12 cellular contexts compared by ENCODE assay signal in genomic region chr5:133926960-133927615, GRCh38. TPM values are rescaled to one million over a fixed set of nuclear protein-coding genes. Genes with fewer than 3 reads are reported as not detected.
A peak's percentile ranks its signal among the peaks of the same experiment; 100 is the strongest.
DNase-seq lines count a peak whose midpoint lies in the region; ATAC-seq and TF ChIP-seq lines count a peak whose summit lies in the region.
"Had no signal": no experiment of that assay in that cellular context is flagged by ENCODE, and none has a peak within 500 bp of the region (broad histone marks: within the 10 kb centered on the region; RNA-seq: fewer than 3 reads in every experiment).

No MANE protein-coding gene starts in this region.

- H3K27me3 ChIP-seq in BLaER1 (no peaks in the 10 kb centered on the region), GM23338 (ENCODE audit: insufficient read depth) (no peaks in the 10 kb centered on the region)
- H3K27me3 ChIP-seq: dorsolateral prefrontal cortex had no signal

- peaks cover 10% of the 10 kb centered on the region for H3K27me3 Mint-ChIP-seq in GM23338 (ENCODE audit: insufficient read depth, low read depth, poor library complexity)
- peaks cover 10% of the 10 kb centered on the region for H3K27me3 Mint-ChIP-seq in activated T-helper 1 cell treated with anti-CD3 and anti-CD28 coated beads, Interleukin-12 subunit alpha, Interleukin-12 subunit beta, Interleukin-2, Interleukin-4 antibody, amounts not matched to agents 30 ng/mL and 10 ng/mL and 1 ng/mL, durations not matched to agents 14 hours and 24 hours and 36 hours (ENCODE audit: insufficient read depth)

- TF ChIP-seq CTCF in GM23338 (conservative IDR thresholded peaks at IDR 0.05; ENCODE audit: low read depth in 2 of 2) (no peak), mucosa of descending colon (IDR thresholded peaks at IDR 0.05) (no peak)

- H4K20me1 ChIP-seq in BLaER1 (no peaks in the 10 kb centered on the region), GM23338 (replicated peaks; ENCODE audit: insufficient read depth) (no peaks in the 10 kb centered on the region)

- peak overlapping the region; percentile 53 for H3K4me2 ChIP-seq in BLaER1
- H3K4me2 ChIP-seq in GM23338: no peak overlapping the region
- H3K4me2 ChIP-seq: KMS-11 had no signal

- H3K27ac ChIP-seq in BLaER1 (peak overlapping the region; percentile 32; the same call in 1 of the 2 replicates), GM23338 (ENCODE audit: low read depth) (no peak overlapping the region)
- H3K27ac ChIP-seq: KMS-11 had no signal

- peaks cover 10% of the 10 kb centered on the region for H3K4me1 Mint-ChIP-seq in GM23338
- H3K4me1 Mint-ChIP-seq in activated T-helper 1 cell treated with anti-CD3 and anti-CD28 coated beads, Interleukin-12 subunit alpha, Interleukin-12 subunit beta, Interleukin-2, Interleukin-4 antibody, amounts not matched to agents 30 ng/mL and 10 ng/mL and 1 ng/mL, durations not matched to agents 14 hours and 24 hours and 36 hours (ENCODE audit: low read depth): peaks cover 37% of the 10 kb centered on the region

- DNase-seq in GM23338 (ENCODE audit: low spot score) (no peak), mucosa of descending colon (no peak), HPDE6-E6E7 (ENCODE audit: extremely low spot score) (no peak), NOMO-1 (lab: John Stamatoyannopoulos, UW; ENCODE audit: unreplicated experiment in 2 of 2) (no peak), cardiac septum (ENCODE audit: low spot score) (no peak)
- DNase-seq in activated T-helper 1 cell treated with anti-CD3 and anti-CD28 coated beads, Interleukin-12 subunit alpha, Interleukin-12 subunit beta, Interleukin-2, Interleukin-4 antibody, amounts not matched to agents 30 ng/mL and 10 ng/mL and 1 ng/mL, durations not matched to agents 14 hours and 24 hours and 36 hours (ENCODE audit: low spot score): no peak
- DNase-seq: CD8-positive, alpha-beta memory T cell; dorsolateral prefrontal cortex; RPMI8226; stimulated activated CD4-positive, alpha-beta T cell treated with anti-CD3 and anti-CD28 coated beads, Interleukin-4, amount 100 ng/mL, for 4 hours had no signal

- no peak overlapping the region for H3K4me3 ChIP-seq in BLaER1
- H3K4me3 ChIP-seq in GM23338: no peak overlapping the region
- H3K4me3 ChIP-seq in mucosa of descending colon: no peak overlapping the region
- H3K4me3 ChIP-seq: dorsolateral prefrontal cortex had no signal

- H3K9me2 ChIP-seq in GM23338 (ENCODE audit: insufficient read depth): no peaks in the 10 kb centered on the region

- H3K36me3 Mint-ChIP-seq in GM23338 (ENCODE audit: low read depth): no peaks in the 10 kb centered on the region
- H3K36me3 Mint-ChIP-seq in activated T-helper 1 cell treated with anti-CD3 and anti-CD28 coated beads, Interleukin-12 subunit alpha, Interleukin-12 subunit beta, Interleukin-2, Interleukin-4 antibody, amounts not matched to agents 30 ng/mL and 10 ng/mL and 1 ng/mL, durations not matched to agents 14 hours and 24 hours and 36 hours (ENCODE audit: low read depth): no peaks in the 10 kb centered on the region
- H3K36me3 Mint-ChIP-seq: CD8-positive, alpha-beta memory T cell had no signal

- ATAC-seq in GM23338 (no peak), mucosa of descending colon (peak; percentile 28)

- H3K9me3 ChIP-seq in BLaER1 (no peaks in the 10 kb centered on the region), mucosa of descending colon (no peaks in the 10 kb centered on the region)

- no peaks in the 10 kb centered on the region for H3K36me3 ChIP-seq in BLaER1
- H3K36me3 ChIP-seq in GM23338 (ENCODE audit: insufficient read depth): no peaks in the 10 kb centered on the region
- H3K36me3 ChIP-seq in mucosa of descending colon (ENCODE audit: low read depth): no peaks in the 10 kb centered on the region

- intact Hi-C loops in activated T-helper 1 cell treated with anti-CD3 and anti-CD28 coated beads, Interleukin-12 subunit alpha, Interleukin-12 subunit beta, Interleukin-2, Interleukin-4 antibody, amounts not matched to agents 30 ng/mL and 10 ng/mL and 1 ng/mL, durations not matched to agents 14 hours and 24 hours and 36 hours (cut with micrococcal nuclease): no loop called here
- intact Hi-C loops in mucosa of descending colon (cut with DNase I, micrococcal nuclease): no loop called here
- intact Hi-C loops in cardiac septum (cut with DNase I): no loop called here

- H3K79me2 ChIP-seq in GM23338 (replicated peaks; ENCODE audit: insufficient read depth): no peaks in the 10 kb centered on the region

- H3K4me1 ChIP-seq in BLaER1 (peaks cover 83% of the 10 kb centered on the region), GM23338 (ENCODE audit: insufficient read depth) (no peaks in the 10 kb centered on the region), mucosa of descending colon (ENCODE audit: low read depth) (no peaks in the 10 kb centered on the region)

- no peak overlapping the region; the same call in 1 of the 2 replicates for H3K27ac Mint-ChIP-seq in GM23338
- H3K27ac Mint-ChIP-seq in activated T-helper 1 cell treated with anti-CD3 and anti-CD28 coated beads, Interleukin-12 subunit alpha, Interleukin-12 subunit beta, Interleukin-2, Interleukin-4 antibody, amounts not matched to agents 30 ng/mL and 10 ng/mL and 1 ng/mL, durations not matched to agents 14 hours and 24 hours and 36 hours: peak overlapping the region; percentile 26

- H3K4me3 Mint-ChIP-seq in GM23338: no peak overlapping the region
- no peak overlapping the region for H3K4me3 Mint-ChIP-seq in activated T-helper 1 cell treated with anti-CD3 and anti-CD28 coated beads, Interleukin-12 subunit alpha, Interleukin-12 subunit beta, Interleukin-2, Interleukin-4 antibody, amounts not matched to agents 30 ng/mL and 10 ng/mL and 1 ng/mL, durations not matched to agents 14 hours and 24 hours and 36 hours
- H3K4me3 Mint-ChIP-seq: CD8-positive, alpha-beta memory T cell had no signal

- H2AFZ ChIP-seq in GM23338: peak overlapping the region; percentile 59; the same call in 1 of the 2 replicates

- no peaks in the 10 kb centered on the region for H3F3A ChIP-seq in GM23338 (replicated peaks; ENCODE audit: low read depth)

- H3K9ac ChIP-seq in BLaER1: no peak overlapping the region
- H3K9ac ChIP-seq: KMS-11 had no signal

- H3K9me3 Mint-ChIP-seq in GM23338: no peaks in the 10 kb centered on the region
- no peaks in the 10 kb centered on the region for H3K9me3 Mint-ChIP-seq in activated T-helper 1 cell treated with anti-CD3 and anti-CD28 coated beads, Interleukin-12 subunit alpha, Interleukin-12 subunit beta, Interleukin-2, Interleukin-4 antibody, amounts not matched to agents 30 ng/mL and 10 ng/mL and 1 ng/mL, durations not matched to agents 14 hours and 24 hours and 36 hours
- H3K9me3 Mint-ChIP-seq: CD8-positive, alpha-beta memory T cell had no signal

TF ChIP-seq in GM23338, 12 proteins besides CTCF, POLR2A, EP300 and RAD21 (continues in another document):
- TF ChIP-seq, protein P1, sequence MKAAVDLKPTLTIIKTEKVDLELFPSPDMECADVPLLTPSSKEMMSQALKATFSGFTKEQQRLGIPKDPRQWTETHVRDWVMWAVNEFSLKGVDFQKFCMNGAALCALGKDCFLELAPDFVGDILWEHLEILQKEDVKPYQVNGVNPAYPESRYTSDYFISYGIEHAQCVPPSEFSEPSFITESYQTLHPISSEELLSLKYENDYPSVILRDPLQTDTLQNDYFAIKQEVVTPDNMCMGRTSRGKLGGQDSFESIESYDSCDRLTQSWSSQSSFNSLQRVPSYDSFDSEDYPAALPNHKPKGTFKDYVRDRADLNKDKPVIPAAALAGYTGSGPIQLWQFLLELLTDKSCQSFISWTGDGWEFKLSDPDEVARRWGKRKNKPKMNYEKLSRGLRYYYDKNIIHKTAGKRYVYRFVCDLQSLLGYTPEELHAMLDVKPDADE (IDR thresholded peaks at IDR 0.05): no peak
- TF ChIP-seq REST (IDR thresholded peaks at IDR 0.05; ENCODE audit: unreplicated experiment): no peak
- TF ChIP-seq STAT1 (IDR thresholded peaks at IDR 0.05; ENCODE audit: unreplicated experiment): no peak
- no peak for TF ChIP-seq NANOG (IDR thresholded peaks at IDR 0.05; ENCODE audit: borderline replicate concordance)
- TF ChIP-seq EZH2 (IDR thresholded peaks at IDR 0.05; ENCODE audit: low read depth, unreplicated experiment): no peak
- TF ChIP-seq EZH2phosphoT487 (IDR thresholded peaks at IDR 0.05; ENCODE audit: unreplicated experiment): no peak
- no peak for TF ChIP-seq POLR2AphosphoS5 (IDR thresholded peaks at IDR 0.05; ENCODE audit: low read depth)
- TF ChIP-seq ZNF114 (CRISPR knock-in tag; IDR thresholded peaks at IDR 0.05): no peak

RNA-seq across cellular contexts. Expression of gene C5orf15, which starts 41.3 kb away (rescaled TPM):
- 61.4 and 67.4 TPM in 2 replicates for total RNA-seq in GM23338 (2014; rRNA removed; shearing (Covaris generic))
- polyA plus RNA-seq in GM23338 (2016; fragmentation: Nextera tagmentation; extraction: Ambion mirVana): 28.6 and 37.7 TPM in 2 replicates
- 50.0 and 50.8 TPM in 2 replicates for total RNA-seq in activated T-helper 1 cell treated with anti-CD3 and anti-CD28 coated beads, Interleukin-12 subunit alpha, Interleukin-12 subunit beta, Interleukin-2, Interleukin-4 antibody, amounts not matched to agents 30 ng/mL and 10 ng/mL and 1 ng/mL, durations not matched to agents 14 hours and 24 hours and 36 hours
- total RNA-seq in mucosa of descending colon: 10 to 100 TPM; 24.5 to 38.3 (median 26.8) TPM
- total RNA-seq in cardiac septum: 22.5 TPM
